ENCODE assay signal across 22 cellular contexts in genomic region chr12:113006641-113007040, GRCh38. TPM values are rescaled to one million over a fixed set of nuclear protein-coding genes. Genes with fewer than 3 reads are reported as not detected.
"Had no signal": no experiment of that assay in that cellular context is flagged by ENCODE, and none has a peak within 500 bp of the region (broad histone marks: within the 10 kb centered on the region; RNA-seq: fewer than 3 reads in every experiment).

No MANE protein-coding gene starts in this region.

- H3K9me3 Mint-ChIP-seq: activated T-helper 1 cell treated with anti-CD3 and anti-CD28 coated beads, Interleukin-12 subunit alpha, Interleukin-12 subunit beta, Interleukin-2, Interleukin-4 antibody, amounts not matched to agents 30 ng/mL and 10 ng/mL and 1 ng/mL, durations not matched to agents 14 hours and 24 hours and 36 hours had no signal

- H3K9me3 ChIP-seq: thoracic aorta had no signal

- DNase-seq: activated CD4-positive, alpha-beta memory T cell treated with anti-CD3 and anti-CD28 coated beads, Interleukin-2, amount 10 ng/mL, durations not matched to agents 7 days and 5 days; activated CD4-positive, alpha-beta T cell treated with anti-CD3 and anti-CD28 coated beads, Interleukin-2, amount 10 ng/mL, durations not matched to agents 24 days and 14 days; activated gamma-delta T cell treated with Interleukin-2 at 50 U/mL for 16 hours; anterior cingulate cortex; caudate nucleus; effector CD8-positive, alpha-beta T cell; hippocampal formation; left ventricle myocardium superior; nephron progenitor cell; posterior cingulate gyrus; sigmoid colon; stimulated activated CD4-positive, alpha-beta T cell treated with anti-CD3 and anti-CD28 coated beads, Interleukin-4, amount 100 ng/mL, for 24 hours; stimulated activated naive CD4-positive, alpha-beta T cell treated with Interleukin-2 at 50 U/mL for 16 hours; upper lobe of left lung had no signal

- H3K27me3 Mint-ChIP-seq: activated CD4-positive, alpha-beta memory T cell treated with anti-CD3 and anti-CD28 coated beads, Interleukin-2, amount 10 ng/mL, durations not matched to agents 7 days and 5 days; activated CD4-positive, alpha-beta T cell treated with anti-CD3 and anti-CD28 coated beads, Interleukin-2, amount 10 ng/mL, durations not matched to agents 24 days and 14 days; activated naive CD4-positive, alpha-beta T cell treated with anti-CD3 and anti-CD28 coated beads, Interleukin-2, amount 50 U/mL, for 24 hours had no signal

- H3K27ac ChIP-seq: brain microvascular endothelial cell, sigmoid colon, thoracic aorta, upper lobe of left lung, VCaP had no signal

- H3K4me1 Mint-ChIP-seq: activated CD4-positive, alpha-beta memory T cell treated with anti-CD3 and anti-CD28 coated beads, Interleukin-2, amount 10 ng/mL, durations not matched to agents 7 days and 5 days; activated naive CD4-positive, alpha-beta T cell treated with anti-CD3 and anti-CD28 coated beads, Interleukin-2, amount 50 U/mL, for 24 hours; nephron progenitor cell had no signal

- ATAC-seq: activated CD4-positive, CD25-positive, alpha-beta regulatory T cell treated with anti-CD3 and anti-CD28 coated beads, Interleukin-2, amount 50 U/mL, for 24 hours; esophagus mucosa; left ventricle myocardium superior had no signal

- H3K4me3 ChIP-seq: sigmoid colon, thoracic aorta, upper lobe of left lung had no signal

- H3K4me3 Mint-ChIP-seq: activated CD4-positive, alpha-beta memory T cell treated with anti-CD3 and anti-CD28 coated beads, Interleukin-2, amount 10 ng/mL, durations not matched to agents 7 days and 5 days; activated CD4-positive, alpha-beta T cell treated with anti-CD3 and anti-CD28 coated beads, Interleukin-2, amount 10 ng/mL, durations not matched to agents 24 days and 14 days; activated naive CD4-positive, alpha-beta T cell treated with anti-CD3 and anti-CD28 coated beads, Interleukin-2, amount 50 U/mL, for 24 hours; activated T-helper 1 cell treated with anti-CD3 and anti-CD28 coated beads, Interleukin-12 subunit alpha, Interleukin-12 subunit beta, Interleukin-2, Interleukin-4 antibody, amounts not matched to agents 30 ng/mL and 10 ng/mL and 1 ng/mL, durations not matched to agents 14 hours and 24 hours and 36 hours; nephron progenitor cell had no signal

- H3K27me3 ChIP-seq: brain microvascular endothelial cell, sigmoid colon, upper lobe of left lung had no signal

- H3K27ac Mint-ChIP-seq: activated CD4-positive, alpha-beta memory T cell treated with anti-CD3 and anti-CD28 coated beads, Interleukin-2, amount 10 ng/mL, durations not matched to agents 7 days and 5 days; activated CD4-positive, alpha-beta T cell treated with anti-CD3 and anti-CD28 coated beads, Interleukin-2, amount 10 ng/mL, durations not matched to agents 24 days and 14 days; activated naive CD4-positive, alpha-beta T cell treated with anti-CD3 and anti-CD28 coated beads, Interleukin-2, amount 50 U/mL, for 24 hours; activated T-helper 1 cell treated with anti-CD3 and anti-CD28 coated beads, Interleukin-12 subunit alpha, Interleukin-12 subunit beta, Interleukin-2, Interleukin-4 antibody, amounts not matched to agents 30 ng/mL and 10 ng/mL and 1 ng/mL, durations not matched to agents 14 hours and 24 hours and 36 hours; nephron progenitor cell had no signal

- H3K4me1 ChIP-seq: sigmoid colon, upper lobe of left lung had no signal

- H3K36me3 ChIP-seq: brain microvascular endothelial cell had no signal

RNA-seq across cellular contexts. Expression of gene DTX1, which starts 49.9 kb away (rescaled TPM):
- total RNA-seq: T-helper 2 cell treated with Interferon-gamma antibody and Interleukin-4, amounts not matched to agents 100 ng/mL and 5 ng/mL, for 36 hours had no signal
